30 cellular contexts compared by ENCODE assay signal in the genomic region with DNA sequence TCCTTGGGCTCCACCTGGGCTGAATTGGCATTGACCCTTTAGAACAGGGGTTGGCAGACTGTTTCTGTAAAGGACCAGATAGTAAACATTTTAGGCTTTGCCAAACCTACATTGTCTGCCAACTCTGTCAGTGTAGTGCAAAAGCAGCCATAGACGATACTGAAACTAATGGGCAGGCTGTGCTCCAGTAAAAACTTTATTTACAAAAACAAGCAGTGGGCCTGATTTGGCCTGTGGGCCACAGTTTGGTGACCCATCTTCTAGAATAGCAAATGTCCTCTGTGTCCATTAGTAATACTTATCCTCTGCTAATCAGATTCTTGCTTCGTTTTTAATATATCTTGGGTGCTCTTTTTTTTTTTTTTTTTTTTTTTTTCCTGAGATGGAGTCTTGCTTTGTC.
"Had no signal": no experiment of that assay in that cellular context is flagged by ENCODE, and none has a peak within 500 bp of the region (broad histone marks: within the 10 kb centered on the region; RNA-seq: fewer than 3 reads in every experiment).

No MANE protein-coding gene starts in this region.

- H3K27ac Mint-ChIP-seq: activated CD4-positive, alpha-beta memory T cell treated with anti-CD3 and anti-CD28 coated beads for 36 hours; activated CD4-positive, alpha-beta T cell treated with anti-CD3 and anti-CD28 coated beads for 36 hours; activated CD4-positive, alpha-beta T cell treated with anti-CD3 and anti-CD28 coated beads, Interleukin-2, amount 10 ng/mL, durations not matched to agents 24 days and 14 days; activated naive CD8-positive, alpha-beta T cell; activated T-helper 17 cell treated with anti-CD3 and anti-CD28 coated beads, Interleukin-2, amount 50 U/mL, for 72 hours; effector memory CD8-positive, alpha-beta T cell; T-helper 17 cell; T-helper 2 cell treated with Interferon-gamma antibody and Interleukin-4, amounts not matched to agents 5 μg/mL and 100 μg/mL, for 36 hours had no signal

- H3K9me3 Mint-ChIP-seq: activated CD4-positive, alpha-beta memory T cell treated with anti-CD3 and anti-CD28 coated beads for 36 hours; activated CD4-positive, alpha-beta T cell treated with anti-CD3 and anti-CD28 coated beads, Interleukin-2, amount 10 ng/mL, durations not matched to agents 24 days and 14 days; activated T-helper 17 cell treated with anti-CD3 and anti-CD28 coated beads, Interleukin-2, amount 50 U/mL, for 72 hours; central memory CD8-positive, alpha-beta T cell; effector memory CD8-positive, alpha-beta T cell; T-helper 2 cell treated with Interferon-gamma antibody and Interleukin-4, amounts not matched to agents 5 μg/mL and 100 μg/mL, for 36 hours had no signal

- H3K4me3 Mint-ChIP-seq: activated CD4-positive, alpha-beta memory T cell treated with anti-CD3 and anti-CD28 coated beads for 36 hours; activated CD4-positive, alpha-beta T cell treated with anti-CD3 and anti-CD28 coated beads for 36 hours; activated CD4-positive, alpha-beta T cell treated with anti-CD3 and anti-CD28 coated beads, Interleukin-2, amount 10 ng/mL, durations not matched to agents 24 days and 14 days; activated naive CD8-positive, alpha-beta T cell; activated T-helper 17 cell treated with anti-CD3 and anti-CD28 coated beads, Interleukin-2, amount 50 U/mL, for 72 hours; central memory CD8-positive, alpha-beta T cell; effector memory CD8-positive, alpha-beta T cell; T-helper 17 cell; T-helper 2 cell treated with Interferon-gamma antibody and Interleukin-4, amounts not matched to agents 5 μg/mL and 100 μg/mL, for 36 hours had no signal

- H3K27me3 Mint-ChIP-seq: activated CD4-positive, alpha-beta memory T cell treated with anti-CD3 and anti-CD28 coated beads for 36 hours; activated CD4-positive, alpha-beta T cell treated with anti-CD3 and anti-CD28 coated beads for 36 hours; activated CD4-positive, alpha-beta T cell treated with anti-CD3 and anti-CD28 coated beads, Interleukin-2, amount 10 ng/mL, durations not matched to agents 24 days and 14 days; activated naive CD8-positive, alpha-beta T cell; activated T-helper 17 cell treated with anti-CD3 and anti-CD28 coated beads, Interleukin-2, amount 50 U/mL, for 72 hours; central memory CD8-positive, alpha-beta T cell; effector memory CD8-positive, alpha-beta T cell; T-helper 17 cell had no signal

- DNase-seq: activated CD4-positive, alpha-beta memory T cell treated with anti-CD3 and anti-CD28 coated beads for 36 hours; activated CD4-positive, alpha-beta T cell treated with anti-CD3 and anti-CD28 coated beads for 36 hours; activated CD4-positive, alpha-beta T cell treated with anti-CD3 and anti-CD28 coated beads, Interleukin-2, amount 10 ng/mL, durations not matched to agents 24 days and 14 days; activated CD4-positive, CD25-positive, alpha-beta regulatory T cell; activated CD4-positive, CD25-positive, alpha-beta regulatory T cell treated with anti-CD3 and anti-CD28 coated beads, Interleukin-2, amount 50 U/mL, for 72 hours; activated CD8-positive, alpha-beta memory T cell treated with anti-CD3 and anti-CD28 coated beads, Interleukin-2, amount 50 U/mL, for 48 hours; activated effector memory CD4-positive, alpha-beta T cell treated with Interleukin-2 at 50 U/mL for 16 hours; activated gamma-delta T cell treated with Interleukin-2 at 50 U/mL for 16 hours; activated naive CD4-positive, alpha-beta T cell treated with anti-CD3 and anti-CD28 coated beads, Interleukin-2, amount 50 U/mL, for 16 hours; activated naive CD4-positive, alpha-beta T cell treated with Interleukin-2 at 50 U/mL for 16 hours; activated T-cell treated with anti-CD3 and anti-CD28 coated beads for 4 hours; amniotic stem cell; anterior cingulate cortex; brain microvascular endothelial cell; cortex of kidney; dermis blood vessel endothelial cell; effector CD4-positive, alpha-beta T cell; effector memory CD8-positive, alpha-beta T cell; esophagus squamous epithelium; foreskin melanocyte; head of caudate nucleus; T-helper 1 cell; T-helper 17 cell; T1000; WERI-Rb-1 had no signal

- ATAC-seq: activated CD4-positive, alpha-beta T cell treated with anti-CD3 and anti-CD28 coated beads for 36 hours; activated T-helper 17 cell treated with anti-CD3 and anti-CD28 coated beads, Interleukin-2, amount 50 U/mL, for 72 hours; effector memory CD8-positive, alpha-beta T cell; gastroesophageal sphincter; T-helper 17 cell had no signal
